8 cellular contexts compared by ENCODE assay signal in genomic region chr2:216057688-216058193, GRCh38. TPM values are rescaled to one million over a fixed set of nuclear protein-coding genes. Genes with fewer than 3 reads are reported as not detected.
DNase-seq lines count a peak whose midpoint lies in the region; ATAC-seq and TF ChIP-seq lines count a peak whose summit lies in the region.

No MANE protein-coding gene starts in this region.

- no peaks in the 10 kb centered on the region for H3K9me2 ChIP-seq in hepatocyte (replicated peaks; ENCODE audit: insufficient read depth)

- H4K20me1 ChIP-seq in hepatocyte (ENCODE audit: insufficient read depth, poor library complexity, severe bottlenecking): no peaks in the 10 kb centered on the region

- H3K4me3 ChIP-seq in hepatocyte: no peak overlapping the region

- peak overlapping the region; percentile 58 for H3K27ac ChIP-seq in KOPT-K1 (ENCODE audit: low read depth, low read length, poor library complexity, severe bottlenecking)
- H3K27ac ChIP-seq in hepatocyte: peak overlapping the region; percentile 65

- ATAC-seq in GM21529 (IDR thresholded peaks at IDR 0.05; ENCODE audit: unreplicated experiment): peak; percentile 82

- peak overlapping the region; percentile 67 for H3K4me2 ChIP-seq in hepatocyte

- DNase-seq in EL (peak; percentile 75), activated T-cell treated with anti-CD3 and anti-CD28 coated beads for 4 hours (peak; percentile 28), hepatocyte (ENCODE audit: low spot score) (peak; percentile 37), DMS153 (lab: John Stamatoyannopoulos, UW) (no peak), amniotic stem cell (lab: John Stamatoyannopoulos, UW) (no peak)
- DNase-seq in stimulated activated CD4-positive, alpha-beta T cell treated with anti-CD3 and anti-CD28 coated beads, TNF-alpha, amount 100 ng/mL, for 4 hours (ENCODE audit: low read depth in 3 of 3): peak in 2 of 3 experiments; percentile 8 to 20

- peak overlapping the region; percentile 1 for H2AFZ ChIP-seq in hepatocyte

- no peak for TF ChIP-seq CTCF in hepatocyte (IDR thresholded peaks at IDR 0.05; ENCODE audit: poor library complexity)

- no peaks in the 10 kb centered on the region for H3K27me3 ChIP-seq in hepatocyte

- H3K36me3 ChIP-seq in KOPT-K1 (ENCODE audit: insufficient read depth, low read length) (no peaks in the 10 kb centered on the region), hepatocyte (replicated peaks; ENCODE audit: insufficient read depth, low read depth) (no peaks in the 10 kb centered on the region)

- no peaks in the 10 kb centered on the region for H3K9me3 ChIP-seq in KOPT-K1 (ENCODE audit: insufficient read depth, low read length, poor library complexity, severe bottlenecking)
- no peaks in the 10 kb centered on the region for H3K9me3 ChIP-seq in hepatocyte (ENCODE audit: low read depth)

- no peaks in the 10 kb centered on the region for H3K79me2 ChIP-seq in hepatocyte

- peaks cover 4% of the 10 kb centered on the region for H3K4me1 ChIP-seq in hepatocyte (ENCODE audit: insufficient read depth)

- WGBS in hepatocyte (ENCODE audit: low lambda C conversion rate, missing lambda C conversion rate): 71% methylated on average over 7 of the region's 7 CpGs

RNA-seq across cellular contexts. Expression of gene PECR, which starts 23.9 kb away (rescaled TPM):
- total RNA-seq in hepatocyte: 24.6 and 32.4 TPM in 2 replicates
- polyA plus RNA-seq in hepatocyte: 13.8 and 17.4 TPM in 2 replicates

RNA-seq across cellular contexts. Expression of gene TMEM169, which starts 24.0 kb away (rescaled TPM):
- 1.1 and 1.8 TPM in 2 replicates for total RNA-seq in hepatocyte
- 0.91 and 0.97 TPM in 2 replicates for polyA plus RNA-seq in hepatocyte

RNA-seq across cellular contexts. Expression of gene MREG, which starts 44.4 kb away (rescaled TPM):
- 10.1 and 12.9 TPM in 2 replicates for total RNA-seq in hepatocyte
- 5.6 and 7.1 TPM in 2 replicates for polyA plus RNA-seq in hepatocyte

RNA-seq across cellular contexts. Expression of gene XRCC5, which starts 51.4 kb away (rescaled TPM):
- total RNA-seq in hepatocyte: 191 and 208 TPM in 2 replicates
- 157 and 181 TPM in 2 replicates for polyA plus RNA-seq in hepatocyte

Comparison
In these comparisons a context has a peak if more than half of its experiments do, and no peak if none do; other contexts are left out.
1. DNase-seq: peak in EL (single experiment), activated T-cell treated with anti-CD3 and anti-CD28 coated beads for 4 hours (single experiment), hepatocyte (single experiment) and stimulated activated CD4-positive, alpha-beta T cell treated with anti-CD3 and anti-CD28 coated beads, TNF-alpha, amount 100 ng/mL, for 4 hours (2 of 3); none in DMS153 (single experiment) and amniotic stem cell (single experiment).